In genomic region chr10:44207160-44207559, GRCh38 we compare ENCODE assay signal across 24 cellular contexts.
"Had no signal": no experiment of that assay in that cellular context is flagged by ENCODE, and none has a peak within 500 bp of the region (broad histone marks: within the 10 kb centered on the region; RNA-seq: fewer than 3 reads in every experiment).

No MANE protein-coding gene starts in this region.

- H3K4me1 ChIP-seq: colonic mucosa, esophagus squamous epithelium, gastrocnemius medialis, left lung, lower lobe of right lung had no signal

- H3K27ac ChIP-seq: colonic mucosa, epithelial cell of prostate, esophagus squamous epithelium, gastrocnemius medialis, heart right ventricle, left lung, lower lobe of right lung had no signal

- H3K4me3 Mint-ChIP-seq: dendritic cell treated with granulocyte-macrophage colony-stimulating factor and Interleukin-4, amounts not matched to agents 40 ng/mL and 50 ng/mL, for 4 days; effector memory CD8-positive, alpha-beta T cell; endodermal cell; mesothelial cell of epicardium had no signal

- H3K9me3 Mint-ChIP-seq: effector memory CD8-positive, alpha-beta T cell; mesothelial cell of epicardium had no signal

- H3K27me3 Mint-ChIP-seq: dendritic cell treated with granulocyte-macrophage colony-stimulating factor and Interleukin-4, amounts not matched to agents 40 ng/mL and 50 ng/mL, for 4 days had no signal

- ATAC-seq: effector memory CD8-positive, alpha-beta T cell; esophagus mucosa; gastrocnemius medialis; heart right ventricle; left lung; left ventricle myocardium superior; mucosa of descending colon had no signal

- H3K4me3 ChIP-seq: colonic mucosa, esophagus squamous epithelium, gastrocnemius medialis, heart right ventricle, left lung, lower lobe of right lung, mucosa of descending colon had no signal

- H3K4me1 Mint-ChIP-seq: mesothelial cell of epicardium had no signal

- DNase-seq: colonic mucosa; cortex of kidney; effector CD8-positive, alpha-beta T cell; effector memory CD8-positive, alpha-beta T cell; endodermal cell; erythroblast; esophagus squamous epithelium; foreskin fibroblast; foreskin melanocyte; gastrocnemius medialis; glutamatergic neuron; head of caudate nucleus; heart right ventricle; hippocampal formation; left cardiac atrium; left lung; left ventricle myocardium superior; lower lobe of right lung; mesenchymal stem cell; mucosa of descending colon had no signal

- H3K27me3 ChIP-seq: colonic mucosa, esophagus squamous epithelium, gastrocnemius medialis, heart right ventricle, left lung had no signal

- H3K9me3 ChIP-seq: colonic mucosa, esophagus squamous epithelium, gastrocnemius medialis, lower lobe of right lung, mucosa of descending colon had no signal

- H3K36me3 ChIP-seq: colonic mucosa, esophagus squamous epithelium, gastrocnemius medialis, heart right ventricle, left lung, lower lobe of right lung had no signal

- H3K27ac Mint-ChIP-seq: dendritic cell treated with granulocyte-macrophage colony-stimulating factor and Interleukin-4, amounts not matched to agents 40 ng/mL and 50 ng/mL, for 4 days; effector memory CD8-positive, alpha-beta T cell; endodermal cell; mesothelial cell of epicardium had no signal
